In the genomic region with DNA sequence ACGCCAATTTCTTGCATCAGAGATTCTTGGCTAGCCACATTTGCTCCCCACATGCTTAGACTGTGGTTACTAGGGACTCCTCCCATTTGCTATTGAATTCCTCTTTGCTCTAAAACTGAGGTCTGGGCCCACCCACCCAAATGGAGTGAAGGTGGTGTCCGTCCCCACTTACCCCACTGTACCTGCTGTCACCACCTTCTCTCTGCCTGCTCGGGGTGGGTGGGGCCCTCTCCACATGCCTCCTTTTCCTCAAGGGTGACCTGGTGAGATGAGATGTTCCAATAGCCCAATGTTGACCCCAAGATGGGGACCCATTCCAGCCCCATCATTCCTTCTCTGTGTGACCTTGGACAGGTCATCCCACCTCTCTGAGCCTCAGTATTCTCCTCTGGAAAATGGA, we compare ENCODE assay signal across 28 cellular contexts.
"Had no signal": no experiment of that assay in that cellular context is flagged by ENCODE, and none has a peak within 500 bp of the region (broad histone marks: within the 10 kb centered on the region; RNA-seq: fewer than 3 reads in every experiment).

No MANE protein-coding gene starts in this region.

- ATAC-seq: activated CD4-positive, alpha-beta T cell treated with anti-CD3 and anti-CD28 coated beads for 36 hours; activated CD8-positive, alpha-beta memory T cell treated with anti-CD3 and anti-CD28 coated beads, Interleukin-2, amount 10 ng/mL, durations not matched to agents 7 days and 5 days; activated CD8-positive, alpha-beta T cell treated with anti-CD3 and anti-CD28 coated beads, Interleukin-2, amount 10 ng/mL, durations not matched to agents 7 days and 5 days; effector memory CD8-positive, alpha-beta T cell; gastroesophageal sphincter had no signal

- H3K4me3 ChIP-seq: esophagus muscularis mucosa, gastroesophageal sphincter had no signal

- H3K36me3 ChIP-seq: brain microvascular endothelial cell, esophagus muscularis mucosa, gastroesophageal sphincter had no signal

- FAIRE-seq: astrocyte, bronchial epithelial cell, colon had no signal

- H3K27me3 ChIP-seq: brain microvascular endothelial cell had no signal

- H3K27ac ChIP-seq: brain microvascular endothelial cell, esophagus muscularis mucosa, gastroesophageal sphincter had no signal

- H3K9me3 ChIP-seq: esophagus muscularis mucosa, gastroesophageal sphincter had no signal

- H3K4me1 ChIP-seq: esophagus muscularis mucosa, gastroesophageal sphincter had no signal

- DNase-seq: activated CD4-positive, alpha-beta memory T cell treated with anti-CD3 and anti-CD28 coated beads for 36 hours; activated CD4-positive, alpha-beta T cell treated with anti-CD3 and anti-CD28 coated beads for 36 hours; activated CD4-positive, alpha-beta T cell treated with anti-CD3 and anti-CD28 coated beads, Interleukin-2, amount 10 ng/mL, durations not matched to agents 24 days and 14 days; activated CD4-positive, CD25-positive, alpha-beta regulatory T cell; activated CD4-positive, CD25-positive, alpha-beta regulatory T cell treated with anti-CD3 and anti-CD28 coated beads, Interleukin-2, amount 50 U/mL, for 72 hours; activated CD8-positive, alpha-beta memory T cell treated with anti-CD3 and anti-CD28 coated beads, Interleukin-2, amount 10 ng/mL, durations not matched to agents 7 days and 5 days; activated CD8-positive, alpha-beta memory T cell treated with anti-CD3 and anti-CD28 coated beads, Interleukin-2, amount 50 U/mL, for 4 hours; activated CD8-positive, alpha-beta T cell treated with anti-CD3 and anti-CD28 coated beads, Interleukin-2, amount 10 ng/mL, durations not matched to agents 7 days and 5 days; activated effector memory CD4-positive, alpha-beta T cell treated with anti-CD3 and anti-CD28 coated beads, Interleukin-2, amount 50 U/mL, for 16 hours; activated naive CD4-positive, alpha-beta T cell treated with anti-CD3 and anti-CD28 coated beads, Interleukin-2, amount 10 ng/mL, durations not matched to agents 7 days and 5 days; activated naive CD8-positive, alpha-beta T cell treated with anti-CD3 and anti-CD28 coated beads, Interleukin-2, amount 10 ng/mL, durations not matched to agents 7 days and 5 days; activated T-cell treated with anti-CD3 and anti-CD28 coated beads, Interleukin-2, amount 50 U/mL, for 1 hour; activated T-cell treated with anti-CD3 and anti-CD28 coated beads, Interleukin-2, amount 50 U/mL, for 48 hours; amniotic stem cell; brain microvascular endothelial cell; caudate nucleus; cortex of kidney; dermis blood vessel endothelial cell; effector CD4-positive, alpha-beta T cell; effector memory CD8-positive, alpha-beta T cell; erythroblast; foreskin melanocyte; T-helper 2 cell had no signal
